1 cellular context compared by ENCODE assay signal in the genomic region with DNA sequence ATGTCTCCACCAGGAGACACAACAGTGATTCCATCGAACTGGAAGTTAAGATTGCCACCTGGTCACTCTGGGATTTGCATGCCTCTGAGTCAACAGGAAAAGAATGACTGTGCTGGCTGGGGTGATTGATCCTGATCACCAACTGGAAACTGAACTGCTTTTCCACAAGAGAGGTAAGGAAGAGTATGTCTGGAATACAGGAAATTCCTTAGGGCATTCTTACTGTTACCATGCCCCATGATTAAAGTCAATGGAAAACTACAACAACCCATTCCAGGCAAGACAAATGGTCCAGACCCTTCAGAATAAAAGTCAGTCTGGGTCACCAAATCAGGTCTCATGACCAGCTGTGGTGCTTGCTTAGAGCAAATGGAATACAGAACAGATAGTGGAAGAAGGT.
TF ChIP-seq lines count a peak whose summit lies in the region.

No MANE protein-coding gene starts in this region.

TF ChIP-seq in GM12878, 131 proteins besides CTCF, POLR2A, EP300 and RAD21:
- TF ChIP-seq CBFB (IDR thresholded peaks at IDR 0.05; ENCODE audit: low read depth) (no peak), IRF3 (IDR thresholded peaks at IDR 0.05) (no peak), SKIL (IDR thresholded peaks at IDR 0.05; ENCODE audit: low read depth, poor library complexity, severe bottlenecking) (no peak), EZH2 (IDR thresholded peaks at IDR 0.05; ENCODE audit: borderline replicate concordance, control insufficient read depth, low read depth, low read length) (no peak), NR2C2 (IDR thresholded peaks at IDR 0.05; ENCODE audit: borderline replicate concordance, control insufficient read depth, insufficient read length, low read depth) (no peak), ZZZ3 (IDR thresholded peaks at IDR 0.05; ENCODE audit: control insufficient read depth, insufficient read length, low read depth) (no peak), FOXK2 (IDR thresholded peaks at IDR 0.05) (0 out of 2 replicates have a peak, but pooled peaks have one; percentile 23)
- TF ChIP-seq, protein P1, sequence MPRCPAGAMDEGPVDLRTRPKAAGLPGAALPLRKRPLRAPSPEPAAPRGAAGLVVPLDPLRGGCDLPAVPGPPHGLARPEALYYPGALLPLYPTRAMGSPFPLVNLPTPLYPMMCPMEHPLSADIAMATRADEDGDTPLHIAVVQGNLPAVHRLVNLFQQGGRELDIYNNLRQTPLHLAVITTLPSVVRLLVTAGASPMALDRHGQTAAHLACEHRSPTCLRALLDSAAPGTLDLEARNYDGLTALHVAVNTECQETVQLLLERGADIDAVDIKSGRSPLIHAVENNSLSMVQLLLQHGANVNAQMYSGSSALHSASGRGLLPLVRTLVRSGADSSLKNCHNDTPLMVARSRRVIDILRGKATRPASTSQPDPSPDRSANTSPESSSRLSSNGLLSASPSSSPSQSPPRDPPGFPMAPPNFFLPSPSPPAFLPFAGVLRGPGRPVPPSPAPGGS (IDR thresholded peaks at IDR 0.05; ENCODE audit: borderline replicate concordance, insufficient read depth, low read depth, low read length, poor library complexity, severe bottlenecking), result no peak
